Comparison of ENCODE assay signal across 2 cellular contexts in genomic region chr5:34698109-34698419, GRCh38.
TF ChIP-seq lines count a peak whose summit lies in the region.

No MANE protein-coding gene starts in this region.

TF ChIP-seq in HepG2, 621 proteins besides CTCF, POLR2A, EP300 and RAD21:
- no peak for TF ChIP-seq ZNF225 (CRISPR knock-in tag; IDR thresholded peaks at IDR 0.05)
- TF ChIP-seq ZBTB7B (CRISPR knock-in tag; IDR thresholded peaks at IDR 0.05), result no peak
- TF ChIP-seq SSRP1 (CRISPR knock-in tag; IDR thresholded peaks at IDR 0.05), result no peak
- TF ChIP-seq HNRNPK (IDR thresholded peaks at IDR 0.05; ENCODE audit: low read depth, low read length, poor library complexity, severe bottlenecking), result peak; percentile 92
- TF ChIP-seq SYNCRIP (IDR thresholded peaks at IDR 0.05; ENCODE audit: insufficient read depth, low read depth, low read length), result no peak
- no peak for TF ChIP-seq XBP1 (CRISPR knock-in tag; IDR thresholded peaks at IDR 0.05)
- TF ChIP-seq MTA3 (CRISPR knock-in tag; IDR thresholded peaks at IDR 0.05), result no peak
- TF ChIP-seq PCBP1 (IDR thresholded peaks at IDR 0.05; ENCODE audit: borderline replicate concordance, low read depth, low read length), result peak; percentile 58; the same call in 1 of the 2 replicates
- TF ChIP-seq FOXC1 (CRISPR knock-in tag; IDR thresholded peaks at IDR 0.05; ENCODE audit: borderline replicate concordance), result no peak
- TF ChIP-seq NRL (CRISPR knock-in tag; IDR thresholded peaks at IDR 0.05; ENCODE audit: borderline replicate concordance), result no peak
- TF ChIP-seq NR3C1 (CRISPR knock-in tag; IDR thresholded peaks at IDR 0.05), result no peak
- no peak for TF ChIP-seq EHMT2 (IDR thresholded peaks at IDR 0.05; ENCODE audit: borderline replicate concordance, low read depth, low read length)
- TF ChIP-seq HMG20A (CRISPR knock-in tag; IDR thresholded peaks at IDR 0.05; ENCODE audit: borderline replicate concordance), result no peak
- TF ChIP-seq RFX5 (IDR thresholded peaks at IDR 0.05; ENCODE audit: low read depth, low read length), result no peak

TF ChIP-seq in K562, 482 proteins besides CTCF, POLR2A, EP300 and RAD21:
- TF ChIP-seq RBFOX2 (IDR thresholded peaks at IDR 0.05; ENCODE audit: low read depth, low read length) (no peak), ZBTB12 (CRISPR knock-in tag; IDR thresholded peaks at IDR 0.05) (no peak), RBM25 (IDR thresholded peaks at IDR 0.05; ENCODE audit: low read depth, low read length, severe bottlenecking) (peak; percentile 68), ZFP36 (IDR thresholded peaks at IDR 0.05; ENCODE audit: low read depth, low read length, partially characterized antibody) (no peak), RBM34 (IDR thresholded peaks at IDR 0.05; ENCODE audit: borderline replicate concordance, insufficient read depth, low read length) (no peak), MNT (conservative IDR thresholded peaks at IDR 0.05) (no peak), CTBP1 (IDR thresholded peaks at IDR 0.05; ENCODE audit: borderline replicate concordance) (no peak), NCOA1 (IDR thresholded peaks at IDR 0.05; ENCODE audit: low read depth) (no peak), ZZZ3 (IDR thresholded peaks at IDR 0.05) (no peak), GATAD2B (IDR thresholded peaks at IDR 0.05; ENCODE audit: borderline replicate concordance) (no peak), NELFE (IDR thresholded peaks at IDR 0.05; ENCODE audit: insufficient read depth, insufficient read length) (no peak), PCBP2 (IDR thresholded peaks at IDR 0.05; ENCODE audit: low read depth, low read length, poor library complexity, severe bottlenecking) (peak; percentile 98), TAF7 (tag; IDR thresholded peaks at IDR 0.05) (no peak), HNRNPK (IDR thresholded peaks at IDR 0.05; ENCODE audit: low read depth, low read length, poor library complexity, severe bottlenecking) (peak; percentile 96), KDM1A (IDR thresholded peaks at IDR 0.05) (peak in 1 of 2 experiments; percentile 41; a peak in 1 of 4 replicates), PCBP1 (IDR thresholded peaks at IDR 0.05; ENCODE audit: low read depth, low read length, poor library complexity, severe bottlenecking) (peak; percentile 96), CREBBP (IDR thresholded peaks at IDR 0.05; ENCODE audit: low read depth, low read length) (no peak), NFYB (IDR thresholded peaks at IDR 0.05; ENCODE audit: extremely low read depth, insufficient read length) (no peak), ZNF143 (CRISPR knock-in tag; IDR thresholded peaks at IDR 0.05) (no peak), SAP30 (IDR thresholded peaks at IDR 0.05; ENCODE audit: borderline replicate concordance, insufficient read depth, low read depth, low read length, poor library complexity, severe bottlenecking) (no peak), TBP (optimal IDR thresholded peaks at IDR 0.05; ENCODE audit: low read depth, low read length) (no peak), CBFA2T3 (IDR thresholded peaks at IDR 0.05) (no peak), ZNF174 (CRISPR knock-in tag; IDR thresholded peaks at IDR 0.05) (no peak), SRSF3 (IDR thresholded peaks at IDR 0.05; ENCODE audit: insufficient read depth, low read length) (no peak), GABPA (tag; conservative IDR thresholded peaks at IDR 0.05; ENCODE audit: low read depth) (no peak), HMG20B (CRISPR knock-in tag; IDR thresholded peaks at IDR 0.05) (no peak), E2F5 (CRISPR knock-in tag; IDR thresholded peaks at IDR 0.05) (no peak), KDM2B (CRISPR knock-in tag; IDR thresholded peaks at IDR 0.05) (no peak)
